ENCODE assay signal across 8 cellular contexts in genomic region chr20:31605031-31605901, GRCh38. TPM values are rescaled to one million over a fixed set of nuclear protein-coding genes. Genes with fewer than 3 reads are reported as not detected.
DNase-seq lines count a peak whose midpoint lies in the region; ATAC-seq and TF ChIP-seq lines count a peak whose summit lies in the region.

A gene with protein sequence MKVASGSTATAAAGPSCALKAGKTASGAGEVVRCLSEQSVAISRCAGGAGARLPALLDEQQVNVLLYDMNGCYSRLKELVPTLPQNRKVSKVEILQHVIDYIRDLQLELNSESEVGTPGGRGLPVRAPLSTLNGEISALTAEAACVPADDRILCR (plus strand): TSS chr20:31605289. CDS start chr20:31605388, 99 bp downstream.

- peaks cover 0 to 3% (median 0%) of the 10 kb centered on the region in 3 donors for H3K36me3 Mint-ChIP-seq in CD8-positive, alpha-beta memory T cell

- H3K36me3 ChIP-seq in CD8-positive, alpha-beta memory T cell (ENCODE audit: insufficient read depth, low read length), result no peaks in the 10 kb centered on the region
- H3K36me3 ChIP-seq in lung (ENCODE audit: control insufficient read depth in 2 of 2, insufficient read depth in 2 of 2, low read length in 2 of 2), result no peaks in the 10 kb centered on the region

- H3K27ac ChIP-seq in CD8-positive, alpha-beta memory T cell (ENCODE audit: low read depth, low read length), result peak within 1 kb of the TSS; percentile 73
- peak within 1 kb of the TSS; percentile 96 to 99 for H3K27ac ChIP-seq in lung (ENCODE audit: low read depth in 1 of 2, low read length in 1 of 2)

- no peaks in the 10 kb centered on the region for H3K9me3 ChIP-seq in CD8-positive, alpha-beta memory T cell (ENCODE audit: low read length)
- H3K9me3 ChIP-seq in lung (ENCODE audit: control insufficient read depth in 2 of 2, insufficient read depth in 1 of 2, low read length in 1 of 2), result no peaks in the 10 kb centered on the region

- 0% methylated on average over 68 to 74 of the region's 74 CpGs for WGBS in lung, 2 donors

- peak within 1 kb of the TSS; percentile 85 to 98 (median 90) for H3K4me3 Mint-ChIP-seq in CD8-positive, alpha-beta memory T cell

- POLR2A ChIA-PET in CD8-positive, alpha-beta memory T cell (lab: Charles Lee), result interaction anchor here (0.6 to 2.2 kb wide), 4 partner anchors 8 to 41 kb away, joined by 3 to 15 read pairs (median 4); no protein-coding TSS in a partner anchor

- peaks cover 16% of the 10 kb centered on the region for H3K4me1 ChIP-seq in CD8-positive, alpha-beta memory T cell (ENCODE audit: insufficient read depth, low read length)
- H3K4me1 ChIP-seq in lung (ENCODE audit: control insufficient read depth in 2 of 2, insufficient read depth in 2 of 2, low read length in 2 of 2), result peaks cover 0 to 6% of the 10 kb centered on the region in 2 donors

- H3K4me1 Mint-ChIP-seq in CD8-positive, alpha-beta memory T cell, result peaks cover 26 to 37% (median 28%) of the 10 kb centered on the region in 3 donors

- CTCF ChIA-PET in CD8-positive, alpha-beta memory T cell (lab: Charles Lee), result interaction anchor here (1.0 to 23.1 kb wide), 3 partner anchors 7 to 118 kb away, joined by 3 to 887 read pairs (median 47); no protein-coding TSS in a partner anchor

- H3K9me3 Mint-ChIP-seq in CD8-positive, alpha-beta memory T cell, result no peaks in the 10 kb centered on the region

- peak within 1 kb of the TSS; percentile 82 for H3K4me3 ChIP-seq in CD8-positive, alpha-beta memory T cell (ENCODE audit: low read length)
- peak within 1 kb of the TSS; percentile 94 for H3K4me3 ChIP-seq in lung

- peaks cover 27 to 48% of the 10 kb centered on the region in 2 donors for H3K27me3 Mint-ChIP-seq in CD8-positive, alpha-beta memory T cell

- peak within 1 kb of the TSS in 7 of 8 donors; percentile 78 to 95 (median 89) for H3K27ac Mint-ChIP-seq in CD8-positive, alpha-beta memory T cell

- H3K27me3 ChIP-seq in CD8-positive, alpha-beta memory T cell (ENCODE audit: insufficient read depth, low read length, poor library complexity, severe bottlenecking), result peaks cover 20% of the 10 kb centered on the region
- no peaks in the 10 kb centered on the region for H3K27me3 ChIP-seq in lung (ENCODE audit: control insufficient read depth, insufficient read depth)

- TF ChIP-seq CTCF in lung (IDR thresholded peaks at IDR 0.05; ENCODE audit: control extremely low read depth, extremely low read depth), result no peak

- ATAC-seq in GM21367 (IDR thresholded peaks at IDR 0.05; ENCODE audit: unreplicated experiment), result peak; percentile 86
- ATAC-seq in lung (ENCODE audit: insufficient read depth, low FRiP score), result peak; percentile 86

- peak; percentile 83 to 90 (median 86) for DNase-seq in CD8-positive, alpha-beta memory T cell
- peak; percentile 96 for DNase-seq in HT1080 (ENCODE audit: low read depth)
- peak; percentile 57 for DNase-seq in NK-92 treated with Interleukin-12 subunit alpha and Interleukin-12 subunit beta, amount 100 ng/mL, for 24 hours (lab: John Stamatoyannopoulos, UW)
- DNase-seq in activated CD8-positive, alpha-beta memory T cell treated with anti-CD3 and anti-CD28 coated beads for 24 hours, result peak; percentile 92
- DNase-seq in effector CD4-positive, alpha-beta T cell, result peak; percentile 85
- DNase-seq in lung (ENCODE audit: low spot score), result peak; percentile 96
- DNase-seq in stimulated activated CD4-positive, alpha-beta T cell treated with anti-CD3 and anti-CD28 coated beads, TNF-alpha, amount 100 ng/mL, for 1 hour (ENCODE audit: low read depth in 3 of 3, low spot score in 1 of 3), result peak; percentile 71 to 79 (median 75)

RNA-seq across cellular contexts. Expression of the gene that starts here (rescaled TPM):
- under 1 TPM; 0.55 to 0.72 TPM for total RNA-seq in CD8-positive, alpha-beta memory T cell
- 2.2 TPM for polyA plus RNA-seq in CD8-positive, alpha-beta memory T cell
- total RNA-seq in HT1080 (2014; rRNA removed; shearing (Covaris generic)), result 421 and 433 TPM in 2 replicates
- polyA plus RNA-seq in HT1080 (2015; cell fraction: cytosol; rRNA removed), result 362 and 372 TPM in 2 replicates
- polyA plus RNA-seq in HT1080 (2015; cell fraction: nucleus; rRNA removed), result 449 and 487 TPM in 2 replicates
- 100 to 1,000 TPM; 251 to 389 TPM for total RNA-seq in lung
- polyA plus RNA-seq in lung, result 100 to 1,000 TPM; 299 to 824 TPM

Comparison
In these comparisons a context has a peak if more than half of its experiments do, and no peak if none do; other contexts are left out.
1. Peak in every context shown above with its lines: DNase-seq, ATAC-seq, H3K4me3 ChIP-seq and H3K27ac ChIP-seq.
2. RNA of the gene that starts here (total RNA-seq): 421 to 433 TPM in HT1080 and 251 to 389 TPM in lung; 0.55 to 0.72 TPM in CD8-positive, alpha-beta memory T cell; every median in the first group is over 100 times any median in the second.
3. RNA of the gene that starts here (polyA plus RNA-seq): 299 to 824 TPM in lung; 2.2 TPM in CD8-positive, alpha-beta memory T cell (single experiment); every median in the first group is over 10 times any median in the second.